In genomic region chr1:167905182-167905581, GRCh38 we compare ENCODE assay signal across 13 cellular contexts. TPM values are rescaled to one million over a fixed set of nuclear protein-coding genes. Genes with fewer than 3 reads are reported as not detected.
DNase-seq lines count a peak whose midpoint lies in the region; ATAC-seq and TF ChIP-seq lines count a peak whose summit lies in the region.
"Had no signal": no experiment of that assay in that cellular context is flagged by ENCODE, and none has a peak within 500 bp of the region (broad histone marks: within the 10 kb centered on the region; RNA-seq: fewer than 3 reads in every experiment).

No MANE protein-coding gene starts in this region.

- H3K9ac ChIP-seq in NT2/D1 (ENCODE audit: insufficient read length, low read depth), result no peak overlapping the region

- H3K4me3 ChIP-seq in NT2/D1 (ENCODE audit: insufficient read length, low read depth) (no peak overlapping the region), foreskin fibroblast (ENCODE audit: low read depth in 1 of 2, low read length in 2 of 2) (no peak overlapping the region)
- H3K4me3 ChIP-seq: gastroesophageal sphincter had no signal

- ATAC-seq in activated naive CD8-positive, alpha-beta T cell treated with anti-CD3 and anti-CD28 coated beads, Interleukin-2, amount 50 U/mL, for 24 hours, result no peak
- ATAC-seq in GM21515 (IDR thresholded peaks at IDR 0.05; ENCODE audit: unreplicated experiment), result no peak
- ATAC-seq: gastroesophageal sphincter had no signal

- H3K27me3 ChIP-seq in NT2/D1 (ENCODE audit: insufficient read depth, insufficient read length), result no peaks in the 10 kb centered on the region
- H3K27me3 ChIP-seq: gastroesophageal sphincter had no signal

- peak overlapping the region; percentile 68 for H3K27ac Mint-ChIP-seq in progenitor cell of endocrine pancreas
- no peak overlapping the region for H3K27ac Mint-ChIP-seq in activated naive CD8-positive, alpha-beta T cell treated with anti-CD3 and anti-CD28 coated beads, Interleukin-2, amount 50 U/mL, for 24 hours

- peaks cover 17% of the 10 kb centered on the region for H3K9me3 ChIP-seq in NT2/D1 (ENCODE audit: insufficient read depth, low read length)
- H3K9me3 ChIP-seq: gastroesophageal sphincter had no signal

- peak; percentile 57 for DNase-seq in DMS 273 (lab: John Stamatoyannopoulos, UW; ENCODE audit: unreplicated experiment)
- DNase-seq in DMS 273 treated with DMSO at 0.1 percent for 48 hours (lab: John Stamatoyannopoulos, UW), result no peak
- peak; percentile 58 for DNase-seq in NT2/D1 (ENCODE audit: low read depth, low spot score)
- peak; percentile 21 to 49 for DNase-seq in foreskin fibroblast
- DNase-seq in progenitor cell of endocrine pancreas (ENCODE audit: low spot score, unreplicated experiment), result no peak
- no peak for DNase-seq in activated naive CD8-positive, alpha-beta T cell treated with anti-CD3 and anti-CD28 coated beads, Interleukin-2, amount 50 U/mL, for 24 hours
- DNase-seq in AG20443 (ENCODE audit: low spot score), result no peak
- DNase-seq: activated T-cell treated with anti-CD3 and anti-CD28 coated beads, Interleukin-2, amount 50 U/mL, for 1 hour; caudate nucleus; DND-41; midbrain had no signal

- TF ChIP-seq CTCF in foreskin fibroblast (IDR thresholded peaks at IDR 0.05; ENCODE audit: low read depth, low read length) (no peak), progenitor cell of endocrine pancreas (IDR thresholded peaks at IDR 0.05; ENCODE audit: unreplicated experiment) (no peak)

- no peaks in the 10 kb centered on the region for H3K27me3 Mint-ChIP-seq in progenitor cell of endocrine pancreas
- H3K27me3 Mint-ChIP-seq in activated naive CD8-positive, alpha-beta T cell treated with anti-CD3 and anti-CD28 coated beads, Interleukin-2, amount 50 U/mL, for 24 hours, result peaks cover 2% of the 10 kb centered on the region

- peaks cover 2% of the 10 kb centered on the region for H3K36me3 Mint-ChIP-seq in progenitor cell of endocrine pancreas (ENCODE audit: insufficient read depth)
- H3K36me3 Mint-ChIP-seq in activated naive CD8-positive, alpha-beta T cell treated with anti-CD3 and anti-CD28 coated beads, Interleukin-2, amount 50 U/mL, for 24 hours (ENCODE audit: low read depth), result peaks cover 2% of the 10 kb centered on the region

- H3K9me3 Mint-ChIP-seq in progenitor cell of endocrine pancreas (ENCODE audit: low read depth), result peaks cover 11% of the 10 kb centered on the region
- H3K9me3 Mint-ChIP-seq in activated naive CD8-positive, alpha-beta T cell treated with anti-CD3 and anti-CD28 coated beads, Interleukin-2, amount 50 U/mL, for 24 hours, result peaks cover 8% of the 10 kb centered on the region

- H3K36me3 ChIP-seq in NT2/D1 (ENCODE audit: insufficient read depth, insufficient read length, low read length), result no peaks in the 10 kb centered on the region
- H3K36me3 ChIP-seq: gastroesophageal sphincter had no signal

- peaks cover 16% of the 10 kb centered on the region for H3K4me1 Mint-ChIP-seq in progenitor cell of endocrine pancreas (ENCODE audit: low read depth)
- H3K4me1 Mint-ChIP-seq in activated naive CD8-positive, alpha-beta T cell treated with anti-CD3 and anti-CD28 coated beads, Interleukin-2, amount 50 U/mL, for 24 hours, result no peaks in the 10 kb centered on the region

- H3K4me1 ChIP-seq in NT2/D1 (ENCODE audit: insufficient read depth, insufficient read length), result no peaks in the 10 kb centered on the region

- H3K4me3 Mint-ChIP-seq in progenitor cell of endocrine pancreas (ENCODE audit: low read depth), result no peak overlapping the region
- no peak overlapping the region for H3K4me3 Mint-ChIP-seq in activated naive CD8-positive, alpha-beta T cell treated with anti-CD3 and anti-CD28 coated beads, Interleukin-2, amount 50 U/mL, for 24 hours

RNA-seq across cellular contexts. Expression of gene ADCY10, which starts 8.8 kb away (rescaled TPM):
- 0.55 and 0.60 TPM in 2 replicates for total RNA-seq in progenitor cell of endocrine pancreas

RNA-seq across cellular contexts. Expression of gene DCAF6, which starts 31.3 kb away (rescaled TPM):
- 42.7 and 45.7 TPM in 2 replicates for total RNA-seq in progenitor cell of endocrine pancreas

RNA-seq across cellular contexts. Expression of gene MPC2, which starts 31.7 kb away (rescaled TPM):
- total RNA-seq in progenitor cell of endocrine pancreas, result 81.3 and 90.2 TPM in 2 replicates

Comparison
In these comparisons a context has a peak if more than half of its experiments do, and no peak if none do; other contexts are left out.
1. DNase-seq: peak in DMS 273 (single experiment), NT2/D1 (single experiment) and foreskin fibroblast (2 of 2); none in DMS 273 treated with DMSO at 0.1 percent for 48 hours (single experiment), progenitor cell of endocrine pancreas (single experiment), activated naive CD8-positive, alpha-beta T cell treated with anti-CD3 and anti-CD28 coated beads, Interleukin-2, amount 50 U/mL, for 24 hours (single experiment) and AG20443 (single experiment).